ENCODE assay signal across 1 cellular context in the genomic region with DNA sequence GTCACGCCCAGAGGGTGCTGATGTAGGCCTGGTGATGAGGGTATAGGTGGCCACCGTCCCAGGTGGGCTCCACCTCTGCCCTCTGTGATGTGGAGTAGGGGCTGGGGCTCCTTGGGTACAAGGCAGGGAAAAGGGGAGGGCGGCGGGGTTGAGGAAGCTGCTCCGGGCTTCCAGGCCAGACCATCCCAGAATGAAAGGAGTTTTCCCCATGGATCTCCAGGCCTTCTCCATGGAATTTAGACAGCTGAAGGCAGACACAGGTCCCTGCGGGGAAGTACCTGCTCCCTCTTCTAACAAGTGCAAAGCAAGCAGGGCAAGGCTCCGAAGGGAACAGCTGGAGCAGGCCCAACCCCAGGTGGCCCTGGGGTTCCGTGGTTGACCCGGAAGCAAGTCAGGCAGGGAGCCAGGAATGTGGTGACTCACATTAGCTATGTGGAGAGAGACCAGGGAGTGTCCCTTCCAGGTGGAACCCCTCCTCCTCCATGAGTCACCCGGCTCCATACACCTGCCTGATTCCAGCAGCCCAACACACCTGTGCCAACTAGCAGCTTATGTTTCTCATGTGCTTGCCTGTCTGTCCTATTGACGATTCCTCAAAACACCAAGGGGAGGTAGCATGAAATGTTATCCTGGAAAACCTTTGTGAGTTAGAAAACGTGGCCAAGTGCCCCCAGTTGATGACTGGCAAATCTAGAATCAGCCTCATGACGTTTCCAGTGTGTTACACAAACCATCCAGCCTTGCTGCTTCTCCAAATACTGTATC.
A peak's percentile ranks its signal among the peaks of the same experiment; 100 is the strongest.
TF ChIP-seq lines count a peak whose summit lies in the region.

No MANE protein-coding gene starts in this region.

TF ChIP-seq in K562, 482 proteins besides CTCF, POLR2A, EP300 and RAD21 (continued from another document and continues in another):
- TF ChIP-seq SMARCC2 (IDR thresholded peaks at IDR 0.05; ENCODE audit: low read depth) (peak; percentile 55; the same call in 1 of the 2 replicates), ZNF184 (CRISPR knock-in tag; IDR thresholded peaks at IDR 0.05) (no peak), POLR2AphosphoS5 (IDR thresholded peaks at IDR 0.05; ENCODE audit: control insufficient read depth, insufficient read depth, low read depth, low read length) (peak; percentile 42; the same call in 1 of the 2 replicates), RB1 (IDR thresholded peaks at IDR 0.05; ENCODE audit: low read depth) (peak; percentile 38; the same call in 1 of the 2 replicates), CEBPB (tag; IDR thresholded peaks at IDR 0.05) (0 out of 2 replicates have a peak, but pooled peaks have one; percentile 7), POLR2AphosphoS2 (IDR thresholded peaks at IDR 0.05; ENCODE audit: low read length) (no peak), DPF2 (IDR thresholded peaks at IDR 0.05) (peak; percentile 90), ESRRA (IDR thresholded peaks at IDR 0.05; ENCODE audit: borderline replicate concordance, low read depth) (no peak), STAT5A (IDR thresholded peaks at IDR 0.05; ENCODE audit: borderline replicate concordance, low read length) (no peak), BDP1 (IDR thresholded peaks at IDR 0.05; ENCODE audit: insufficient read depth, insufficient read length) (no peak), CHD2 (IDR thresholded peaks at IDR 0.05; ENCODE audit: low read depth, low read length) (no peak), HIVEP1 (CRISPR knock-in tag; IDR thresholded peaks at IDR 0.05) (no peak), POLR2B (IDR thresholded peaks at IDR 0.05; ENCODE audit: low read depth, partially characterized antibody) (no peak), ZKSCAN8 (CRISPR knock-in tag; IDR thresholded peaks at IDR 0.05) (0 out of 2 replicates have a peak, but pooled peaks have one; percentile 64), ELF1 (tag; IDR thresholded peaks at IDR 0.05) (peak; percentile 61; the same call in 1 of the 2 replicates), SMAD2 (IDR thresholded peaks at IDR 0.05; ENCODE audit: low read depth, low read length) (no peak), PML (IDR thresholded peaks at IDR 0.05; ENCODE audit: low read length) (no peak), ZNF12 (CRISPR knock-in tag; IDR thresholded peaks at IDR 0.05) (no peak), ILF3 (IDR thresholded peaks at IDR 0.05; ENCODE audit: borderline replicate concordance) (no peak), NR2F6 (CRISPR knock-in tag; IDR thresholded peaks at IDR 0.05) (no peak), NCOA4 (IDR thresholded peaks at IDR 0.05; ENCODE audit: partially characterized antibody) (no peak), ZSCAN29 (IDR thresholded peaks at IDR 0.05) (no peak), JUNB (CRISPR knock-in tag; conservative IDR thresholded peaks at IDR 0.05) (0 out of 2 replicates have a peak, but pooled peaks have one; percentile 46), MCM2 (IDR thresholded peaks at IDR 0.05; ENCODE audit: low read depth) (no peak), HDAC2 (IDR thresholded peaks at IDR 0.05) (no peak), ATF3 (IDR thresholded peaks at IDR 0.05) (peak; percentile 96), ATF3 (CRISPR knock-in tag; conservative IDR thresholded peaks at IDR 0.05) (no peak; the same call in 1 of the 2 replicates), CHD7 (IDR thresholded peaks at IDR 0.05; ENCODE audit: low read depth, low read length) (no peak), PYGO2 (tag; IDR thresholded peaks at IDR 0.05) (no peak), TAL1 (IDR thresholded peaks at IDR 0.05) (no peak), ZKSCAN1 (IDR thresholded peaks at IDR 0.05; ENCODE audit: low read depth, low read length) (0 out of 2 replicates have a peak, but pooled peaks have one; percentile 40), ASH1L (IDR thresholded peaks at IDR 0.05; ENCODE audit: borderline replicate concordance, low read depth, partially characterized antibody) (no peak), STAT6 (CRISPR knock-in tag; IDR thresholded peaks at IDR 0.05) (no peak), MCM3 (IDR thresholded peaks at IDR 0.05) (no peak), CBFA2T3 (IDR thresholded peaks at IDR 0.05) (peak; percentile 86), CBX2 (IDR thresholded peaks at IDR 0.05; ENCODE audit: insufficient read depth, low read length, poor library complexity, severe bottlenecking) (no peak)
- TF ChIP-seq, protein P1, sequence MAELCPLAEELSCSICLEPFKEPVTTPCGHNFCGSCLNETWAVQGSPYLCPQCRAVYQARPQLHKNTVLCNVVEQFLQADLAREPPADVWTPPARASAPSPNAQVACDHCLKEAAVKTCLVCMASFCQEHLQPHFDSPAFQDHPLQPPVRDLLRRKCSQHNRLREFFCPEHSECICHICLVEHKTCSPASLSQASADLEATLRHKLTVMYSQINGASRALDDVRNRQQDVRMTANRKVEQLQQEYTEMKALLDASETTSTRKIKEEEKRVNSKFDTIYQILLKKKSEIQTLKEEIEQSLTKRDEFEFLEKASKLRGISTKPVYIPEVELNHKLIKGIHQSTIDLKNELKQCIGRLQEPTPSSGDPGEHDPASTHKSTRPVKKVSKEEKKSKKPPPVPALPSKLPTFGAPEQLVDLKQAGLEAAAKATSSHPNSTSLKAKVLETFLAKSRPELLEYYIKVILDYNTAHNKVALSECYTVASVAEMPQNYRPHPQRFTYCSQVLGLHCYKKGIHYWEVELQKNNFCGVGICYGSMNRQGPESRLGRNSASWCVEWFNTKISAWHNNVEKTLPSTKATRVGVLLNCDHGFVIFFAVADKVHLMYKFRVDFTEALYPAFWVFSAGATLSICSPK (IDR thresholded peaks at IDR 0.05; ENCODE audit: borderline replicate concordance), result no peak
- TF ChIP-seq, protein P2, sequence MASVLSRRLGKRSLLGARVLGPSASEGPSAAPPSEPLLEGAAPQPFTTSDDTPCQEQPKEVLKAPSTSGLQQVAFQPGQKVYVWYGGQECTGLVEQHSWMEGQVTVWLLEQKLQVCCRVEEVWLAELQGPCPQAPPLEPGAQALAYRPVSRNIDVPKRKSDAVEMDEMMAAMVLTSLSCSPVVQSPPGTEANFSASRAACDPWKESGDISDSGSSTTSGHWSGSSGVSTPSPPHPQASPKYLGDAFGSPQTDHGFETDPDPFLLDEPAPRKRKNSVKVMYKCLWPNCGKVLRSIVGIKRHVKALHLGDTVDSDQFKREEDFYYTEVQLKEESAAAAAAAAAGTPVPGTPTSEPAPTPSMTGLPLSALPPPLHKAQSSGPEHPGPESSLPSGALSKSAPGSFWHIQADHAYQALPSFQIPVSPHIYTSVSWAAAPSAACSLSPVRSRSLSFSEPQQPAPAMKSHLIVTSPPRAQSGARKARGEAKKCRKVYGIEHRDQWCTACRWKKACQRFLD (CRISPR knock-in tag; IDR thresholded peaks at IDR 0.05), result no peak
- TF ChIP-seq, protein P3, sequence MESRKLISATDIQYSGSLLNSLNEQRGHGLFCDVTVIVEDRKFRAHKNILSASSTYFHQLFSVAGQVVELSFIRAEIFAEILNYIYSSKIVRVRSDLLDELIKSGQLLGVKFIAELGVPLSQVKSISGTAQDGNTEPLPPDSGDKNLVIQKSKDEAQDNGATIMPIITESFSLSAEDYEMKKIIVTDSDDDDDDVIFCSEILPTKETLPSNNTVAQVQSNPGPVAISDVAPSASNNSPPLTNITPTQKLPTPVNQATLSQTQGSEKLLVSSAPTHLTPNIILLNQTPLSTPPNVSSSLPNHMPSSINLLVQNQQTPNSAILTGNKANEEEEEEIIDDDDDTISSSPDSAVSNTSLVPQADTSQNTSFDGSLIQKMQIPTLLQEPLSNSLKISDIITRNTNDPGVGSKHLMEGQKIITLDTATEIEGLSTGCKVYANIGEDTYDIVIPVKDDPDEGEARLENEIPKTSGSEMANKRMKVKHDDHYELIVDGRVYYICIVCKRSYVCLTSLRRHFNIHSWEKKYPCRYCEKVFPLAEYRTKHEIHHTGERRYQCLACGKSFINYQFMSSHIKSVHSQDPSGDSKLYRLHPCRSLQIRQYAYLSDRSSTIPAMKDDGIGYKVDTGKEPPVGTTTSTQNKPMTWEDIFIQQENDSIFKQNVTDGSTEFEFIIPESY (CRISPR knock-in tag; IDR thresholded peaks at IDR 0.05), result peak; percentile 36; the same call in 1 of the 2 replicates
